Comparison of ENCODE assay signal across 1 cellular context in genomic region chr19:18846862-18847515, GRCh38.
A peak's percentile ranks its signal among the peaks of the same experiment; 100 is the strongest.
TF ChIP-seq lines count a peak whose summit lies in the region.

No MANE protein-coding gene starts in this region.

TF ChIP-seq in HepG2, 621 proteins besides CTCF, POLR2A, EP300 and RAD21 (continued from another document and continues in another):
- TF ChIP-seq ZNF687 (CRISPR knock-in tag; IDR thresholded peaks at IDR 0.05) = peak; percentile 52
- TF ChIP-seq MYNN (CRISPR knock-in tag; IDR thresholded peaks at IDR 0.05; ENCODE audit: low read depth) = no peak
- TF ChIP-seq, protein P1, sequence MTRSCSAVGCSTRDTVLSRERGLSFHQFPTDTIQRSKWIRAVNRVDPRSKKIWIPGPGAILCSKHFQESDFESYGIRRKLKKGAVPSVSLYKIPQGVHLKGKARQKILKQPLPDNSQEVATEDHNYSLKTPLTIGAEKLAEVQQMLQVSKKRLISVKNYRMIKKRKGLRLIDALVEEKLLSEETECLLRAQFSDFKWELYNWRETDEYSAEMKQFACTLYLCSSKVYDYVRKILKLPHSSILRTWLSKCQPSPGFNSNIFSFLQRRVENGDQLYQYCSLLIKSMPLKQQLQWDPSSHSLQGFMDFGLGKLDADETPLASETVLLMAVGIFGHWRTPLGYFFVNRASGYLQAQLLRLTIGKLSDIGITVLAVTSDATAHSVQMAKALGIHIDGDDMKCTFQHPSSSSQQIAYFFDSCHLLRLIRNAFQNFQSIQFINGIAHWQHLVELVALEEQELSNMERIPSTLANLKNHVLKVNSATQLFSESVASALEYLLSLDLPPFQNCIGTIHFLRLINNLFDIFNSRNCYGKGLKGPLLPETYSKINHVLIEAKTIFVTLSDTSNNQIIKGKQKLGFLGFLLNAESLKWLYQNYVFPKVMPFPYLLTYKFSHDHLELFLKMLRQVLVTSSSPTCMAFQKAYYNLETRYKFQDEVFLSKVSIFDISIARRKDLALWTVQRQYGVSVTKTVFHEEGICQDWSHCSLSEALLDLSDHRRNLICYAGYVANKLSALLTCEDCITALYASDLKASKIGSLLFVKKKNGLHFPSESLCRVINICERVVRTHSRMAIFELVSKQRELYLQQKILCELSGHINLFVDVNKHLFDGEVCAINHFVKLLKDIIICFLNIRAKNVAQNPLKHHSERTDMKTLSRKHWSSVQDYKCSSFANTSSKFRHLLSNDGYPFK (CRISPR knock-in tag; IDR thresholded peaks at IDR 0.05; ENCODE audit: borderline replicate concordance) = no peak
- TF ChIP-seq SPEN (CRISPR knock-in tag; IDR thresholded peaks at IDR 0.05; ENCODE audit: low read depth) = 0 out of 2 replicates have a peak, but pooled peaks have one; percentile 29
- no peak for TF ChIP-seq SKIL (CRISPR knock-in tag; IDR thresholded peaks at IDR 0.05; ENCODE audit: borderline replicate concordance)
- no peak for TF ChIP-seq POGZ (CRISPR knock-in tag; IDR thresholded peaks at IDR 0.05)
- TF ChIP-seq SP140L (CRISPR knock-in tag; IDR thresholded peaks at IDR 0.05; ENCODE audit: borderline replicate concordance) = no peak
- TF ChIP-seq, protein P2, sequence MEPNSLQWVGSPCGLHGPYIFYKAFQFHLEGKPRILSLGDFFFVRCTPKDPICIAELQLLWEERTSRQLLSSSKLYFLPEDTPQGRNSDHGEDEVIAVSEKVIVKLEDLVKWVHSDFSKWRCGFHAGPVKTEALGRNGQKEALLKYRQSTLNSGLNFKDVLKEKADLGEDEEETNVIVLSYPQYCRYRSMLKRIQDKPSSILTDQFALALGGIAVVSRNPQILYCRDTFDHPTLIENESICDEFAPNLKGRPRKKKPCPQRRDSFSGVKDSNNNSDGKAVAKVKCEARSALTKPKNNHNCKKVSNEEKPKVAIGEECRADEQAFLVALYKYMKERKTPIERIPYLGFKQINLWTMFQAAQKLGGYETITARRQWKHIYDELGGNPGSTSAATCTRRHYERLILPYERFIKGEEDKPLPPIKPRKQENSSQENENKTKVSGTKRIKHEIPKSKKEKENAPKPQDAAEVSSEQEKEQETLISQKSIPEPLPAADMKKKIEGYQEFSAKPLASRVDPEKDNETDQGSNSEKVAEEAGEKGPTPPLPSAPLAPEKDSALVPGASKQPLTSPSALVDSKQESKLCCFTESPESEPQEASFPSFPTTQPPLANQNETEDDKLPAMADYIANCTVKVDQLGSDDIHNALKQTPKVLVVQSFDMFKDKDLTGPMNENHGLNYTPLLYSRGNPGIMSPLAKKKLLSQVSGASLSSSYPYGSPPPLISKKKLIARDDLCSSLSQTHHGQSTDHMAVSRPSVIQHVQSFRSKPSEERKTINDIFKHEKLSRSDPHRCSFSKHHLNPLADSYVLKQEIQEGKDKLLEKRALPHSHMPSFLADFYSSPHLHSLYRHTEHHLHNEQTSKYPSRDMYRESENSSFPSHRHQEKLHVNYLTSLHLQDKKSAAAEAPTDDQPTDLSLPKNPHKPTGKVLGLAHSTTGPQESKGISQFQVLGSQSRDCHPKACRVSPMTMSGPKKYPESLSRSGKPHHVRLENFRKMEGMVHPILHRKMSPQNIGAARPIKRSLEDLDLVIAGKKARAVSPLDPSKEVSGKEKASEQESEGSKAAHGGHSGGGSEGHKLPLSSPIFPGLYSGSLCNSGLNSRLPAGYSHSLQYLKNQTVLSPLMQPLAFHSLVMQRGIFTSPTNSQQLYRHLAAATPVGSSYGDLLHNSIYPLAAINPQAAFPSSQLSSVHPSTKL (CRISPR knock-in tag; IDR thresholded peaks at IDR 0.05) = no peak
- no peak for TF ChIP-seq ETV5 (CRISPR knock-in tag; IDR thresholded peaks at IDR 0.05; ENCODE audit: borderline replicate concordance)
- no peak for TF ChIP-seq ATF7-NPFF (CRISPR knock-in tag; IDR thresholded peaks at IDR 0.05; ENCODE audit: low read depth)
- no peak for TF ChIP-seq ZFP36L1 (CRISPR knock-in tag; IDR thresholded peaks at IDR 0.05)
- TF ChIP-seq U2AF2 (IDR thresholded peaks at IDR 0.05; ENCODE audit: low read depth, low read length) = no peak
- peak; percentile 13; the same call in 1 of the 2 replicates for TF ChIP-seq GATAD2A (CRISPR knock-in tag; IDR thresholded peaks at IDR 0.05)
- TF ChIP-seq ZNF484 (CRISPR knock-in tag; IDR thresholded peaks at IDR 0.05; ENCODE audit: borderline replicate concordance, low read depth) = no peak
- TF ChIP-seq SNAPC2 (CRISPR knock-in tag; IDR thresholded peaks at IDR 0.05) = no peak
- no peak for TF ChIP-seq REL (CRISPR knock-in tag; conservative IDR thresholded peaks at IDR 0.05)
- TF ChIP-seq AGO1 (IDR thresholded peaks at IDR 0.05; ENCODE audit: low read depth, low read length, poor library complexity, severe bottlenecking) = no peak
- no peak for TF ChIP-seq ZNF253 (CRISPR knock-in tag; IDR thresholded peaks at IDR 0.05; ENCODE audit: borderline replicate concordance)
- TF ChIP-seq, protein P3, sequence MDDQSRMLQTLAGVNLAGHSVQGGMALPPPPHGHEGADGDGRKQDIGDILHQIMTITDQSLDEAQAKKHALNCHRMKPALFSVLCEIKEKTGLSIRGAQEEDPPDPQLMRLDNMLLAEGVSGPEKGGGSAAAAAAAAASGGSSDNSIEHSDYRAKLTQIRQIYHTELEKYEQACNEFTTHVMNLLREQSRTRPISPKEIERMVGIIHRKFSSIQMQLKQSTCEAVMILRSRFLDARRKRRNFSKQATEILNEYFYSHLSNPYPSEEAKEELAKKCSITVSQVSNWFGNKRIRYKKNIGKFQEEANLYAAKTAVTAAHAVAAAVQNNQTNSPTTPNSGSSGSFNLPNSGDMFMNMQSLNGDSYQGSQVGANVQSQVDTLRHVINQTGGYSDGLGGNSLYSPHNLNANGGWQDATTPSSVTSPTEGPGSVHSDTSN (CRISPR knock-in tag; IDR thresholded peaks at IDR 0.05; ENCODE audit: borderline replicate concordance) = no peak
- TF ChIP-seq, protein P4, sequence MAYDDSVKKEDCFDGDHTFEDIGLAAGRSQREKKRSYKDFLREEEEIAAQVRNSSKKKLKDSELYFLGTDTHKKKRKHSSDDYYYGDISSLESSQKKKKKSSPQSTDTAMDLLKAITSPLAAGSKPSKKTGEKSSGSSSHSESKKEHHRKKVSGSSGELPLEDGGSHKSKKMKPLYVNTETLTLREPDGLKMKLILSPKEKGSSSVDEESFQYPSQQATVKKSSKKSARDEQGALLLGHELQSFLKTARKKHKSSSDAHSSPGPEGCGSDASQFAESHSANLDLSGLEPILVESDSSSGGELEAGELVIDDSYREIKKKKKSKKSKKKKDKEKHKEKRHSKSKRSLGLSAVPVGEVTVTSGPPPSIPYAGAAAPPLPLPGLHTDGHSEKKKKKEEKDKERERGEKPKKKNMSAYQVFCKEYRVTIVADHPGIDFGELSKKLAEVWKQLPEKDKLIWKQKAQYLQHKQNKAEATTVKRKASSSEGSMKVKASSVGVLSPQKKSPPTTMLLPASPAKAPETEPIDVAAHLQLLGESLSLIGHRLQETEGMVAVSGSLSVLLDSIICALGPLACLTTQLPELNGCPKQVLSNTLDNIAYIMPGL (CRISPR knock-in tag; IDR thresholded peaks at IDR 0.05; ENCODE audit: borderline replicate concordance in 1 of 2, low read depth in 1 of 2) = peak in 1 of 2 experiments; percentile 27; a peak in 1 of 4 replicates
- TF ChIP-seq MED8 (CRISPR knock-in tag; IDR thresholded peaks at IDR 0.05; ENCODE audit: insufficient replicate concordance) = no peak
- TF ChIP-seq SMC3 (IDR thresholded peaks at IDR 0.05; ENCODE audit: low read length) = peak; percentile 85
- TF ChIP-seq CBX5 (CRISPR knock-in tag; IDR thresholded peaks at IDR 0.05; ENCODE audit: borderline replicate concordance) = no peak
- TF ChIP-seq MYC (CRISPR knock-in tag; IDR thresholded peaks at IDR 0.05; ENCODE audit: borderline replicate concordance) = no peak
- TF ChIP-seq, protein P5, sequence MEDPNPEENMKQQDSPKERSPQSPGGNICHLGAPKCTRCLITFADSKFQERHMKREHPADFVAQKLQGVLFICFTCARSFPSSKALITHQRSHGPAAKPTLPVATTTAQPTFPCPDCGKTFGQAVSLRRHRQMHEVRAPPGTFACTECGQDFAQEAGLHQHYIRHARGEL (CRISPR knock-in tag; IDR thresholded peaks at IDR 0.05) = no peak
- 0 out of 2 replicates have a peak, but pooled peaks have one; percentile 20 for TF ChIP-seq ZNF891 (CRISPR knock-in tag; IDR thresholded peaks at IDR 0.05)
- no peak for TF ChIP-seq ZNF652 (CRISPR knock-in tag; IDR thresholded peaks at IDR 0.05; ENCODE audit: borderline replicate concordance, low read depth)
- no peak for TF ChIP-seq RBM22 (optimal IDR thresholded peaks at IDR 0.05; ENCODE audit: low read length)
- TF ChIP-seq STAT5B (CRISPR knock-in tag; IDR thresholded peaks at IDR 0.05) = no peak
- TF ChIP-seq LCORL (IDR thresholded peaks at IDR 0.05) = no peak
- peak; percentile 40; the same call in 1 of the 2 replicates for TF ChIP-seq LCORL (CRISPR knock-in tag; IDR thresholded peaks at IDR 0.05)
- TF ChIP-seq KLF9 (CRISPR knock-in tag; IDR thresholded peaks at IDR 0.05; ENCODE audit: low read depth) = no peak
- TF ChIP-seq HNRNPL (IDR thresholded peaks at IDR 0.05; ENCODE audit: low read depth, low read length) = no peak
- TF ChIP-seq, protein P6, sequence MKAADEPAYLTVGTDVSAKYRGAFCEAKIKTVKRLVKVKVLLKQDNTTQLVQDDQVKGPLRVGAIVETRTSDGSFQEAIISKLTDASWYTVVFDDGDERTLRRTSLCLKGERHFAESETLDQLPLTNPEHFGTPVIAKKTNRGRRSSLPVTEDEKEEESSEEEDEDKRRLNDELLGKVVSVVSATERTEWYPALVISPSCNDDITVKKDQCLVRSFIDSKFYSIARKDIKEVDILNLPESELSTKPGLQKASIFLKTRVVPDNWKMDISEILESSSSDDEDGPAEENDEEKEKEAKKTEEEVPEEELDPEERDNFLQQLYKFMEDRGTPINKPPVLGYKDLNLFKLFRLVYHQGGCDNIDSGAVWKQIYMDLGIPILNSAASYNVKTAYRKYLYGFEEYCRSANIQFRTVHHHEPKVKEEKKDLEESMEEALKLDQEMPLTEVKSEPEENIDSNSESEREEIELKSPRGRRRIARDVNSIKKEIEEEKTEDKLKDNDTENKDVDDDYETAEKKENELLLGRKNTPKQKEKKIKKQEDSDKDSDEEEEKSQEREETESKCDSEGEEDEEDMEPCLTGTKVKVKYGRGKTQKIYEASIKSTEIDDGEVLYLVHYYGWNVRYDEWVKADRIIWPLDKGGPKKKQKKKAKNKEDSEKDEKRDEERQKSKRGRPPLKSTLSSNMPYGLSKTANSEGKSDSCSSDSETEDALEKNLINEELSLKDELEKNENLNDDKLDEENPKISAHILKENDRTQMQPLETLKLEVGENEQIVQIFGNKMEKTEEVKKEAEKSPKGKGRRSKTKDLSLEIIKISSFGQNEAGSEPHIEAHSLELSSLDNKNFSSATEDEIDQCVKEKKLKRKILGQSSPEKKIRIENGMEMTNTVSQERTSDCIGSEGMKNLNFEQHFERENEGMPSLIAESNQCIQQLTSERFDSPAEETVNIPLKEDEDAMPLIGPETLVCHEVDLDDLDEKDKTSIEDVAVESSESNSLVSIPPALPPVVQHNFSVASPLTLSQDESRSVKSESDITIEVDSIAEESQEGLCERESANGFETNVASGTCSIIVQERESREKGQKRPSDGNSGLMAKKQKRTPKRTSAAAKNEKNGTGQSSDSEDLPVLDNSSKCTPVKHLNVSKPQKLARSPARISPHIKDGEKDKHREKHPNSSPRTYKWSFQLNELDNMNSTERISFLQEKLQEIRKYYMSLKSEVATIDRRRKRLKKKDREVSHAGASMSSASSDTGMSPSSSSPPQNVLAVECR (CRISPR knock-in tag; IDR thresholded peaks at IDR 0.05; ENCODE audit: borderline replicate concordance) = peak; percentile 35; the same call in 1 of the 2 replicates
